1 cellular context compared by ENCODE assay signal in genomic region chr2:121778736-121779487, GRCh38.
TF ChIP-seq lines count a peak whose summit lies in the region.

No MANE protein-coding gene starts in this region.

TF ChIP-seq in HepG2, 621 proteins besides CTCF, POLR2A, EP300 and RAD21 (continued from another document):
- no peak for TF ChIP-seq NFRKB (IDR thresholded peaks at IDR 0.05)
- TF ChIP-seq, protein P1, sequence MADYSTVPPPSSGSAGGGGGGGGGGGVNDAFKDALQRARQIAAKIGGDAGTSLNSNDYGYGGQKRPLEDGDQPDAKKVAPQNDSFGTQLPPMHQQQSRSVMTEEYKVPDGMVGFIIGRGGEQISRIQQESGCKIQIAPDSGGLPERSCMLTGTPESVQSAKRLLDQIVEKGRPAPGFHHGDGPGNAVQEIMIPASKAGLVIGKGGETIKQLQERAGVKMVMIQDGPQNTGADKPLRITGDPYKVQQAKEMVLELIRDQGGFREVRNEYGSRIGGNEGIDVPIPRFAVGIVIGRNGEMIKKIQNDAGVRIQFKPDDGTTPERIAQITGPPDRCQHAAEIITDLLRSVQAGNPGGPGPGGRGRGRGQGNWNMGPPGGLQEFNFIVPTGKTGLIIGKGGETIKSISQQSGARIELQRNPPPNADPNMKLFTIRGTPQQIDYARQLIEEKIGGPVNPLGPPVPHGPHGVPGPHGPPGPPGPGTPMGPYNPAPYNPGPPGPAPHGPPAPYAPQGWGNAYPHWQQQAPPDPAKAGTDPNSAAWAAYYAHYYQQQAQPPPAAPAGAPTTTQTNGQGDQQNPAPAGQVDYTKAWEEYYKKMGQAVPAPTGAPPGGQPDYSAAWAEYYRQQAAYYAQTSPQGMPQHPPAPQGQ (CRISPR knock-in tag; IDR thresholded peaks at IDR 0.05; ENCODE audit: borderline replicate concordance), result no peak
- TF ChIP-seq DMAP1 (CRISPR knock-in tag; IDR thresholded peaks at IDR 0.05), result 0 out of 2 replicates have a peak, but pooled peaks have one; percentile 25
- no peak for TF ChIP-seq MBNL3 (CRISPR knock-in tag; conservative IDR thresholded peaks at IDR 0.05)
- TF ChIP-seq SOX13 (IDR thresholded peaks at IDR 0.05), result no peak
- TF ChIP-seq SOX13 (CRISPR knock-in tag; conservative IDR thresholded peaks at IDR 0.05 in 1 of 2, IDR thresholded peaks at IDR 0.05 in 1 of 2), result peak in 1 of 2 experiments; percentile 51; a peak in 2 of 4 replicates
- TF ChIP-seq SNAPC2 (CRISPR knock-in tag; IDR thresholded peaks at IDR 0.05), result no peak
- TF ChIP-seq STAT6 (CRISPR knock-in tag; IDR thresholded peaks at IDR 0.05; ENCODE audit: borderline replicate concordance), result 0 out of 2 replicates have a peak, but pooled peaks have one; percentile 48
- TF ChIP-seq DNMT1 (CRISPR knock-in tag; IDR thresholded peaks at IDR 0.05), result no peak
- TF ChIP-seq, protein P2, sequence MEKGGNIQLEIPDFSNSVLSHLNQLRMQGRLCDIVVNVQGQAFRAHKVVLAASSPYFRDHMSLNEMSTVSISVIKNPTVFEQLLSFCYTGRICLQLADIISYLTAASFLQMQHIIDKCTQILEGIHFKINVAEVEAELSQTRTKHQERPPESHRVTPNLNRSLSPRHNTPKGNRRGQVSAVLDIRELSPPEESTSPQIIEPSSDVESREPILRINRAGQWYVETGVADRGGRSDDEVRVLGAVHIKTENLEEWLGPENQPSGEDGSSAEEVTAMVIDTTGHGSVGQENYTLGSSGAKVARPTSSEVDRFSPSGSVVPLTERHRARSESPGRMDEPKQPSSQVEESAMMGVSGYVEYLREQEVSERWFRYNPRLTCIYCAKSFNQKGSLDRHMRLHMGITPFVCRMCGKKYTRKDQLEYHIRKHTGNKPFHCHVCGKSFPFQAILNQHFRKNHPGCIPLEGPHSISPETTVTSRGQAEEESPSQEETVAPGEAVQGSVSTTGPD (CRISPR knock-in tag; IDR thresholded peaks at IDR 0.05), result no peak
- TF ChIP-seq ZNF337 (CRISPR knock-in tag; IDR thresholded peaks at IDR 0.05; ENCODE audit: borderline replicate concordance, low read depth), result no peak
- TF ChIP-seq ZNF644 (CRISPR knock-in tag; IDR thresholded peaks at IDR 0.05; ENCODE audit: low read depth), result peak; percentile 91
- TF ChIP-seq TOPORS (CRISPR knock-in tag; IDR thresholded peaks at IDR 0.05), result no peak
- no peak for TF ChIP-seq MIER3 (CRISPR knock-in tag; IDR thresholded peaks at IDR 0.05; ENCODE audit: borderline replicate concordance)
- TF ChIP-seq, protein P3, sequence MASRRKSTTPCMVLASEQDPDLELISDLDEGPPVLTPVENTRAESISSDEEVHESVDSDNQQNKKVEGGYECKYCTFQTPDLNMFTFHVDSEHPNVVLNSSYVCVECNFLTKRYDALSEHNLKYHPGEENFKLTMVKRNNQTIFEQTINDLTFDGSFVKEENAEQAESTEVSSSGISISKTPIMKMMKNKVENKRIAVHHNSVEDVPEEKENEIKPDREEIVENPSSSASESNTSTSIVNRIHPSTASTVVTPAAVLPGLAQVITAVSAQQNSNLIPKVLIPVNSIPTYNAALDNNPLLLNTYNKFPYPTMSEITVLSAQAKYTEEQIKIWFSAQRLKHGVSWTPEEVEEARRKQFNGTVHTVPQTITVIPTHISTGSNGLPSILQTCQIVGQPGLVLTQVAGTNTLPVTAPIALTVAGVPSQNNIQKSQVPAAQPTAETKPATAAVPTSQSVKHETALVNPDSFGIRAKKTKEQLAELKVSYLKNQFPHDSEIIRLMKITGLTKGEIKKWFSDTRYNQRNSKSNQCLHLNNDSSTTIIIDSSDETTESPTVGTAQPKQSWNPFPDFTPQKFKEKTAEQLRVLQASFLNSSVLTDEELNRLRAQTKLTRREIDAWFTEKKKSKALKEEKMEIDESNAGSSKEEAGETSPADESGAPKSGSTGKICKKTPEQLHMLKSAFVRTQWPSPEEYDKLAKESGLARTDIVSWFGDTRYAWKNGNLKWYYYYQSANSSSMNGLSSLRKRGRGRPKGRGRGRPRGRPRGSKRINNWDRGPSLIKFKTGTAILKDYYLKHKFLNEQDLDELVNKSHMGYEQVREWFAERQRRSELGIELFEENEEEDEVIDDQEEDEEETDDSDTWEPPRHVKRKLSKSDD (CRISPR knock-in tag; IDR thresholded peaks at IDR 0.05; ENCODE audit: low read depth), result no peak
- no peak for TF ChIP-seq RFX5 (IDR thresholded peaks at IDR 0.05; ENCODE audit: low read depth, low read length)
- 0 out of 2 replicates have a peak, but pooled peaks have one; percentile 31 for TF ChIP-seq ERF (CRISPR knock-in tag; IDR thresholded peaks at IDR 0.05)
- TF ChIP-seq ZNF792 (CRISPR knock-in tag; IDR thresholded peaks at IDR 0.05), result no peak
- TF ChIP-seq GABPA (IDR thresholded peaks at IDR 0.05; ENCODE audit: low read depth, low read length), result no peak
- TF ChIP-seq GABPA (CRISPR knock-in tag; IDR thresholded peaks at IDR 0.05; ENCODE audit: low read depth), result no peak
- TF ChIP-seq FOXA3 (CRISPR knock-in tag; IDR thresholded peaks at IDR 0.05), result peak; percentile 41; the same call in 1 of the 2 replicates
- no peak for TF ChIP-seq ZNF562 (CRISPR knock-in tag; IDR thresholded peaks at IDR 0.05; ENCODE audit: borderline replicate concordance)
- TF ChIP-seq IRF2 (CRISPR knock-in tag; IDR thresholded peaks at IDR 0.05), result no peak
- TF ChIP-seq HNF4G (IDR thresholded peaks at IDR 0.05; ENCODE audit: borderline replicate concordance, low read depth, low read length), result peak; percentile 71
- TF ChIP-seq HNF4G (CRISPR knock-in tag; IDR thresholded peaks at IDR 0.05; ENCODE audit: borderline replicate concordance, low read depth), result no peak
- no peak for TF ChIP-seq KLF6 (CRISPR knock-in tag; IDR thresholded peaks at IDR 0.05)
- no peak for TF ChIP-seq POLR2AphosphoS2 (IDR thresholded peaks at IDR 0.05; ENCODE audit: low read depth, low read length)
- no peak for TF ChIP-seq SIX1 (CRISPR knock-in tag; IDR thresholded peaks at IDR 0.05; ENCODE audit: borderline replicate concordance)
- peak; percentile 54; the same call in 1 of the 2 replicates for TF ChIP-seq MAX (IDR thresholded peaks at IDR 0.05)
- no peak for TF ChIP-seq SCMH1 (CRISPR knock-in tag; IDR thresholded peaks at IDR 0.05; ENCODE audit: borderline replicate concordance)
- no peak for TF ChIP-seq ZNF614 (CRISPR knock-in tag; IDR thresholded peaks at IDR 0.05; ENCODE audit: borderline replicate concordance)
- no peak for TF ChIP-seq GATAD1 (CRISPR knock-in tag; IDR thresholded peaks at IDR 0.05)
- TF ChIP-seq FOSL2 (CRISPR knock-in tag; IDR thresholded peaks at IDR 0.05), result 0 out of 2 replicates have a peak, but pooled peaks have one; percentile 23
- TF ChIP-seq CHD2 (IDR thresholded peaks at IDR 0.05; ENCODE audit: low read depth, low read length), result no peak
- TF ChIP-seq MXD4 (CRISPR knock-in tag; IDR thresholded peaks at IDR 0.05), result 0 out of 2 replicates have a peak, but pooled peaks have one; percentile 30
- peak; percentile 46; the same call in 1 of the 2 replicates for TF ChIP-seq SOX5 (CRISPR knock-in tag; IDR thresholded peaks at IDR 0.05; ENCODE audit: borderline replicate concordance)
- TF ChIP-seq MNT (IDR thresholded peaks at IDR 0.05), result no peak
- no peak for TF ChIP-seq SP1 (IDR thresholded peaks at IDR 0.05)
- TF ChIP-seq SP1 (CRISPR knock-in tag; IDR thresholded peaks at IDR 0.05), result no peak
- TF ChIP-seq CCDC6 (CRISPR knock-in tag; IDR thresholded peaks at IDR 0.05), result no peak
- TF ChIP-seq FOXP1 (IDR thresholded peaks at IDR 0.05), result no peak
- TF ChIP-seq FOXP1 (CRISPR knock-in tag; IDR thresholded peaks at IDR 0.05), result peak; percentile 52; the same call in 1 of the 2 replicates
- TF ChIP-seq ZNF652 (CRISPR knock-in tag; IDR thresholded peaks at IDR 0.05; ENCODE audit: borderline replicate concordance, low read depth), result no peak
- TF ChIP-seq ZNF773 (CRISPR knock-in tag; IDR thresholded peaks at IDR 0.05; ENCODE audit: borderline replicate concordance), result no peak
- TF ChIP-seq SALL1 (CRISPR knock-in tag; IDR thresholded peaks at IDR 0.05), result peak; percentile 37; the same call in 1 of the 2 replicates
- TF ChIP-seq THAP7 (CRISPR knock-in tag; IDR thresholded peaks at IDR 0.05), result no peak
